Comparison of ENCODE assay signal across 1 cellular context in genomic region chr19:34404109-34404909, GRCh38.
A peak's percentile ranks its signal among the peaks of the same experiment; 100 is the strongest.
TF ChIP-seq lines count a peak whose summit lies in the region.

Gene PDCD2L, plus strand, starts transcription at chr19:34404399. Its CDS starts 32 bp downstream, at chr19:34404431.

TF ChIP-seq in K562, 482 proteins besides CTCF, POLR2A, EP300 and RAD21 (continued from another document and continues in another):
- 0 out of 2 replicates have a peak, but pooled peaks have one; percentile 42 for TF ChIP-seq ZNF592 (IDR thresholded peaks at IDR 0.05)
- no peak for TF ChIP-seq BRCA1 (IDR thresholded peaks at IDR 0.05)
- no peak for TF ChIP-seq BRCA1 (CRISPR knock-in tag; IDR thresholded peaks at IDR 0.05)
- TF ChIP-seq HDAC6 (IDR thresholded peaks at IDR 0.05; ENCODE audit: low read depth, low read length): no peak
- no peak for TF ChIP-seq NFIX (CRISPR knock-in tag; IDR thresholded peaks at IDR 0.05; ENCODE audit: low read depth)
- no peak for TF ChIP-seq ZNF3 (CRISPR knock-in tag; IDR thresholded peaks at IDR 0.05)
- TF ChIP-seq ZFX (CRISPR knock-in tag; IDR thresholded peaks at IDR 0.05): peak; percentile 81
- peak; percentile 61; the same call in 1 of the 2 replicates for TF ChIP-seq POLR2H (tag; IDR thresholded peaks at IDR 0.05; ENCODE audit: low read depth)
- no peak for TF ChIP-seq BRD4 (IDR thresholded peaks at IDR 0.05)
- TF ChIP-seq ARID4B (CRISPR knock-in tag; IDR thresholded peaks at IDR 0.05): peak; percentile 79; the same call in 1 of the 2 replicates
- peak; percentile 80; the same call in 1 of the 2 replicates for TF ChIP-seq SP1 (CRISPR knock-in tag; IDR thresholded peaks at IDR 0.05)
- 0 out of 2 replicates have a peak, but pooled peaks have one; percentile 54 for TF ChIP-seq ZNF431 (CRISPR knock-in tag; IDR thresholded peaks at IDR 0.05)
- no peak for TF ChIP-seq NCOA1 (IDR thresholded peaks at IDR 0.05; ENCODE audit: low read depth)
- peak in 1 of 2 experiments; percentile 33; a peak in 1 of 4 replicates for TF ChIP-seq SRF (CRISPR knock-in tag; IDR thresholded peaks at IDR 0.05)
- peak; percentile 21; the same call in 1 of the 2 replicates for TF ChIP-seq HDAC2 (IDR thresholded peaks at IDR 0.05)
- TF ChIP-seq PHF20 (IDR thresholded peaks at IDR 0.05; ENCODE audit: partially characterized antibody): peak; percentile 35
- TF ChIP-seq ZNF76 (CRISPR knock-in tag; IDR thresholded peaks at IDR 0.05; ENCODE audit: borderline replicate concordance): no peak
- no peak for TF ChIP-seq ZBTB49 (CRISPR knock-in tag; IDR thresholded peaks at IDR 0.05; ENCODE audit: borderline replicate concordance)
- peak; percentile 87 for TF ChIP-seq MAX (CRISPR knock-in tag; IDR thresholded peaks at IDR 0.05)
- TF ChIP-seq ZNF253 (CRISPR knock-in tag; conservative IDR thresholded peaks at IDR 0.05): no peak
- TF ChIP-seq U2AF2 (optimal IDR thresholded peaks at IDR 0.05; ENCODE audit: low read depth, low read length): no peak
- peak; percentile 76; the same call in 1 of the 2 replicates for TF ChIP-seq PREB (CRISPR knock-in tag; IDR thresholded peaks at IDR 0.05)
- TF ChIP-seq E2F5 (CRISPR knock-in tag; IDR thresholded peaks at IDR 0.05): peak; percentile 63; the same call in 1 of the 2 replicates
- TF ChIP-seq POLR2AphosphoS5 (IDR thresholded peaks at IDR 0.05; ENCODE audit: control insufficient read depth, insufficient read depth, low read depth, low read length): peak; percentile 69; the same call in 1 of the 2 replicates
- TF ChIP-seq XRCC4 (IDR thresholded peaks at IDR 0.05; ENCODE audit: extremely low read depth, insufficient read depth, insufficient read length): no peak
- peak; percentile 71; the same call in 1 of the 2 replicates for TF ChIP-seq ZNF395 (CRISPR knock-in tag; IDR thresholded peaks at IDR 0.05)
- TF ChIP-seq HDAC1 (IDR thresholded peaks at IDR 0.05): peak in 1 of 2 experiments; percentile 95; a peak in 1 of 4 replicates
- peak; percentile 57; the same call in 1 of the 2 replicates for TF ChIP-seq ZFP91 (CRISPR knock-in tag; IDR thresholded peaks at IDR 0.05)
- peak; percentile 87 for TF ChIP-seq CXXC5 (CRISPR knock-in tag; IDR thresholded peaks at IDR 0.05)
- 0 out of 2 replicates have a peak, but pooled peaks have one; percentile 20 for TF ChIP-seq HCFC1 (IDR thresholded peaks at IDR 0.05; ENCODE audit: low read depth, low read length)
- peak; percentile 76 to 96 (median 91) for TF ChIP-seq YY1 (IDR thresholded peaks at IDR 0.05; ENCODE audit: borderline replicate concordance in 1 of 3, control insufficient read depth in 1 of 3, extremely low read depth in 1 of 3, insufficient read depth in 3 of 3, insufficient read length in 1 of 3, insufficient replicate concordance in 2 of 3, low read depth in 1 of 3, low read length in 2 of 3)
- TF ChIP-seq KDM5B (IDR thresholded peaks at IDR 0.05; ENCODE audit: insufficient replicate concordance, low read depth, low read length): peak; percentile 69
- peak; percentile 69; the same call in 1 of the 2 replicates for TF ChIP-seq ZEB2 (IDR thresholded peaks at IDR 0.05)
- TF ChIP-seq BACH1 (tag; IDR thresholded peaks at IDR 0.05): no peak
- TF ChIP-seq U2AF1 (optimal IDR thresholded peaks at IDR 0.05; ENCODE audit: low read depth, low read length): peak; percentile 51
- TF ChIP-seq PML (IDR thresholded peaks at IDR 0.05; ENCODE audit: low read length): peak; percentile 59
- no peak for TF ChIP-seq FOXA3 (CRISPR knock-in tag; conservative IDR thresholded peaks at IDR 0.05 in 1 of 2, IDR thresholded peaks at IDR 0.05 in 1 of 2)
- TF ChIP-seq MTA3 (IDR thresholded peaks at IDR 0.05; ENCODE audit: borderline replicate concordance): peak; percentile 71; the same call in 1 of the 2 replicates
- no peak for TF ChIP-seq ATF1 (CRISPR knock-in tag; IDR thresholded peaks at IDR 0.05)
- TF ChIP-seq ATF1 (tag; IDR thresholded peaks at IDR 0.05): peak; percentile 51
- TF ChIP-seq E2F6 (IDR thresholded peaks at IDR 0.05; ENCODE audit: borderline replicate concordance in 1 of 2, extremely low read depth in 1 of 2, insufficient read depth in 1 of 2, insufficient read length in 1 of 2, low read depth in 1 of 2, low read length in 1 of 2, poor library complexity in 1 of 2, severe bottlenecking in 1 of 2): peak; percentile 82 to 96
- TF ChIP-seq ZBTB2 (IDR thresholded peaks at IDR 0.05): peak; percentile 96
